In the genomic region with DNA sequence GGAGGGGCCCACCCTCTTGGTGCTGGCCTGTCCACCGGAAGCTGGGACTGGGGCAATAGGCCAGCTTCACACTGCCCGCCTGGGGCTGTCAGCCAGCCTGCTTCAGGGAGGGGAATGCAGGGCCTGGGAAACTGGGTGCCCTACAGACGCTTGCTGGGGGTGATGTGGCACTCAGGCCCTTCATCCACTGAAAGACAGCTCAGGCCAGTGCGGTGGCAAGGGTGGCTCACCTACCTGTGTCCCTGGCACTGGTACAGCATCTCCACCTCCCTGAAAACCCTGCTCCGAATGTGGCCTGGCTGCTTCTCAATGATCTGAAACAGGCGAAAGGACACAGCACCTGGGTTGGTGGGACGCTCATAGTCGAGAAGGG, we compare ENCODE assay signal across 10 cellular contexts. TPM values are rescaled to one million over a fixed set of nuclear protein-coding genes. Genes with fewer than 3 reads are reported as not detected.
DNase-seq lines count a peak whose midpoint lies in the region; ATAC-seq and TF ChIP-seq lines count a peak whose summit lies in the region.
"Had no signal": no experiment of that assay in that cellular context is flagged by ENCODE, and none has a peak within 500 bp of the region (broad histone marks: within the 10 kb centered on the region; RNA-seq: fewer than 3 reads in every experiment).

No MANE protein-coding gene starts in this region.

- H3K4me1 Mint-ChIP-seq in CD8-positive, alpha-beta memory T cell: peaks cover 15 to 50% (median 19%) of the 10 kb centered on the region in 3 donors
- peaks cover 24% of the 10 kb centered on the region for H3K4me1 Mint-ChIP-seq in T-helper 17 cell

- H3K27ac ChIP-seq in CD8-positive, alpha-beta memory T cell (ENCODE audit: low read depth, low read length): peak overlapping the region; percentile 90
- H3K27ac ChIP-seq in esophagus muscularis mucosa (replicated peaks in 1 of 4): peak overlapping the region; percentile 99 to 100 (median 100)
- peak overlapping the region; percentile 98 for H3K27ac ChIP-seq in psoas muscle
- no peak overlapping the region for H3K27ac ChIP-seq in SJCRH30
- H3K27ac ChIP-seq: SJSA1 had no signal

- intact Hi-C loops in esophagus muscularis mucosa (cut with DNase I): no loop called here
- intact Hi-C loops in psoas muscle (cut with DNase I): no loop called here

- no peak for DNase-seq in CD8-positive, alpha-beta memory T cell
- DNase-seq in T-helper 17 cell (no peak), esophagus muscularis mucosa (ENCODE audit: extremely low spot score) (no peak), psoas muscle (peak in 1 of 2 donors; percentile 75), GDM1 (lab: John Stamatoyannopoulos, UW) (no peak), NCI-H446 treated with DMSO at 0.1 percent for 48 hours (lab: John Stamatoyannopoulos, UW) (no peak), SJCRH30 (no peak)
- no peak for DNase-seq in effector CD4-positive, alpha-beta T cell
- DNase-seq: EL had no signal

- peaks cover 63% of the 10 kb centered on the region for H3K4me1 ChIP-seq in CD8-positive, alpha-beta memory T cell (ENCODE audit: insufficient read depth, low read length)
- peaks cover 87 to 93% (median 91%) of the 10 kb centered on the region in 4 donors for H3K4me1 ChIP-seq in esophagus muscularis mucosa
- H3K4me1 ChIP-seq in psoas muscle: peaks cover 88% of the 10 kb centered on the region
- peaks cover 11% of the 10 kb centered on the region for H3K4me1 ChIP-seq in SJCRH30

- H3K27me3 ChIP-seq in CD8-positive, alpha-beta memory T cell (ENCODE audit: insufficient read depth, low read length, poor library complexity, severe bottlenecking): no peaks in the 10 kb centered on the region
- H3K27me3 ChIP-seq in esophagus muscularis mucosa: no peaks in the 10 kb centered on the region
- no peaks in the 10 kb centered on the region for H3K27me3 ChIP-seq in psoas muscle (ENCODE audit: insufficient read depth in 3 of 3, low read length in 2 of 3)
- H3K27me3 ChIP-seq in SJCRH30: no peaks in the 10 kb centered on the region
- H3K27me3 ChIP-seq: SJSA1 had no signal

- TF ChIP-seq POLR2A in esophagus muscularis mucosa (IDR thresholded peaks at IDR 0.05; ENCODE audit: low read depth): no peak

- H3K36me3 Mint-ChIP-seq in CD8-positive, alpha-beta memory T cell: peaks cover 0 to 60% (median 0%) of the 10 kb centered on the region in 3 donors
- no peaks in the 10 kb centered on the region for H3K36me3 Mint-ChIP-seq in T-helper 17 cell (ENCODE audit: low read depth)

- POLR2A ChIA-PET in CD8-positive, alpha-beta memory T cell (lab: Charles Lee): interaction anchor here (0.6 to 1.2 kb wide), 4 partner anchors 9 to 385 kb away, joined by 3 to 13 read pairs (median 4); no protein-coding TSS in a partner anchor

- CTCF ChIA-PET in CD8-positive, alpha-beta memory T cell (lab: Charles Lee): interaction anchor here (0.6 to 3.7 kb wide), 4 partner anchors 9 to 114 kb away, joined by 3 to 19 read pairs (median 3); a partner anchor contains a TSS

- peak overlapping the region; percentile 15 to 83 (median 59) for H3K4me3 Mint-ChIP-seq in CD8-positive, alpha-beta memory T cell
- peak overlapping the region; percentile 67 for H3K4me3 Mint-ChIP-seq in T-helper 17 cell

- no peaks in the 10 kb centered on the region for H3K9me3 Mint-ChIP-seq in CD8-positive, alpha-beta memory T cell

- H3K27ac Mint-ChIP-seq in CD8-positive, alpha-beta memory T cell: peak overlapping the region; percentile 84 to 97 (median 94)
- peak overlapping the region; percentile 90 for H3K27ac Mint-ChIP-seq in T-helper 17 cell

- no peaks in the 10 kb centered on the region for H3K9me3 ChIP-seq in CD8-positive, alpha-beta memory T cell (ENCODE audit: low read length)
- H3K9me3 ChIP-seq in T-helper 17 cell (ENCODE audit: control insufficient read depth, low read length, poor library complexity, severe bottlenecking) (no peaks in the 10 kb centered on the region), esophagus muscularis mucosa (no peaks in the 10 kb centered on the region), psoas muscle (no peaks in the 10 kb centered on the region), SJCRH30 (replicated peaks) (no peaks in the 10 kb centered on the region)
- H3K9me3 ChIP-seq: SJSA1 had no signal

- ATAC-seq in T-helper 17 cell (no peak), psoas muscle (no peak)

- H3K36me3 ChIP-seq in CD8-positive, alpha-beta memory T cell (ENCODE audit: insufficient read depth, low read length): peaks cover 26% of the 10 kb centered on the region
- H3K36me3 ChIP-seq in esophagus muscularis mucosa (peaks cover 50 to 95% (median 84%) of the 10 kb centered on the region in 4 donors), psoas muscle (ENCODE audit: insufficient read depth in 1 of 2, low read depth in 1 of 2) (peaks cover 11 to 72% of the 10 kb centered on the region in 2 donors), SJCRH30 (peaks cover 9% of the 10 kb centered on the region; the same call in 1 of the 2 replicates)

- peaks cover 0 to 3% of the 10 kb centered on the region in 2 donors for H3K27me3 Mint-ChIP-seq in CD8-positive, alpha-beta memory T cell
- H3K27me3 Mint-ChIP-seq in T-helper 17 cell: no peaks in the 10 kb centered on the region

- H3K4me3 ChIP-seq in CD8-positive, alpha-beta memory T cell (ENCODE audit: low read length): no peak overlapping the region
- H3K4me3 ChIP-seq in esophagus muscularis mucosa (peak overlapping the region in 1 of 4 donors; percentile 42), psoas muscle (peak overlapping the region; percentile 42), SJCRH30 (no peak overlapping the region)
- H3K4me3 ChIP-seq: SJSA1 had no signal

- 80% methylated on average over 3 of the region's 8 CpGs for WGBS in esophagus muscularis mucosa
- 29 to 43% (median 31%) methylated on average over 7 to 8 of the region's 8 CpGs for whole genome bisulfite sequencing in psoas muscle, 3 donors

- no peak for TF ChIP-seq CTCF in esophagus muscularis mucosa (IDR thresholded peaks at IDR 0.05)
- TF ChIP-seq CTCF in psoas muscle (IDR thresholded peaks at IDR 0.05): no peak

- TF ChIP-seq EP300 in esophagus muscularis mucosa (IDR thresholded peaks at IDR 0.05): no peak

RNA-seq across cellular contexts. Expression of a gene that starts 7.8 kb away (rescaled TPM):
- 100 to 1,000 TPM; 137 to 147 TPM for total RNA-seq in CD8-positive, alpha-beta memory T cell
- polyA plus RNA-seq in CD8-positive, alpha-beta memory T cell: 50.8 TPM
- total RNA-seq in T-helper 17 cell (100 to 1,000 TPM; 256 to 288 TPM), esophagus muscularis mucosa (100 to 1,000 TPM; 113 to 267 (median 193) TPM), psoas muscle (1,000 to 10,000 TPM in 2 of 4 donors, 100 to 1,000 TPM in 2; 793 to 2,795 (median 946) TPM)
- polyA plus RNA-seq in psoas muscle: 1,000 to 10,000 TPM in 2 of 3 donors, 100 to 1,000 TPM in 1; 888 to 1,268 (median 1,190) TPM
- 33.2 and 34.5 TPM in 2 replicates for total RNA-seq in SJCRH30 (2014; rRNA removed; shearing (Covaris generic))

RNA-seq across cellular contexts. Expression of a gene that starts 27.7 kb away (rescaled TPM):
- 10 to 100 TPM; 18.6 to 22.5 TPM for total RNA-seq in CD8-positive, alpha-beta memory T cell
- polyA plus RNA-seq in CD8-positive, alpha-beta memory T cell: 5.3 TPM
- total RNA-seq in T-helper 17 cell (10 to 100 TPM; 53.4 to 64.6 TPM), esophagus muscularis mucosa (100 to 1,000 TPM in 1 of 4 donors, 10 to 100 TPM in 3; 52.8 to 137 (median 77.1) TPM), psoas muscle (10 to 100 TPM; 56.3 to 68.4 (median 61.9) TPM)
- 10 to 100 TPM; 30.1 to 49.0 (median 36.6) TPM for polyA plus RNA-seq in psoas muscle
- total RNA-seq in SJCRH30 (2014; rRNA removed; shearing (Covaris generic)): 13.9 and 16.2 TPM in 2 replicates

RNA-seq across cellular contexts. Expression of a gene that starts 52.9 kb away (rescaled TPM):
- 100 to 1,000 TPM; 171 to 188 TPM for total RNA-seq in CD8-positive, alpha-beta memory T cell
- polyA plus RNA-seq in CD8-positive, alpha-beta memory T cell: 106 TPM
- total RNA-seq in T-helper 17 cell (100 to 1,000 TPM; 108 to 162 TPM), esophagus muscularis mucosa (10 to 100 TPM; 43.6 to 85.2 (median 56.3) TPM), psoas muscle (10 to 100 TPM in 3 of 4 donors, 1 to 10 TPM in 1; 9.9 to 19.8 (median 17.2) TPM)
- polyA plus RNA-seq in psoas muscle: 10 to 100 TPM in 2 of 3 donors, 1 to 10 TPM in 1; 8.3 to 13.5 (median 11.3) TPM
- 6.9 and 9.2 TPM in 2 replicates for total RNA-seq in SJCRH30 (2014; rRNA removed; shearing (Covaris generic))

RNA-seq across cellular contexts. Expression of a gene that starts 53.5 kb away (rescaled TPM):
- total RNA-seq in CD8-positive, alpha-beta memory T cell: 1 to 10 TPM; 8.9 to 9.7 TPM
- polyA plus RNA-seq in CD8-positive, alpha-beta memory T cell: 0.58 TPM
- total RNA-seq in T-helper 17 cell (10 to 100 TPM; 12.3 to 19.8 TPM), esophagus muscularis mucosa (1 to 10 TPM; 1.9 to 6.0 (median 3.9) TPM), psoas muscle (1 to 10 TPM in 3 of 4 donors, under 1 TPM in 1; 0.89 to 2.8 (median 1.4) TPM)
- 1 to 10 TPM in 2 of 3 donors, under 1 TPM in 1; 0.69 to 3.0 (median 2.0) TPM for polyA plus RNA-seq in psoas muscle
- total RNA-seq in SJCRH30 (2014; rRNA removed; shearing (Covaris generic)): 0.38 TPM in 1 of 2 replicates, not detected in the other
